ENCODE assay signal across 22 cellular contexts in the genomic region with DNA sequence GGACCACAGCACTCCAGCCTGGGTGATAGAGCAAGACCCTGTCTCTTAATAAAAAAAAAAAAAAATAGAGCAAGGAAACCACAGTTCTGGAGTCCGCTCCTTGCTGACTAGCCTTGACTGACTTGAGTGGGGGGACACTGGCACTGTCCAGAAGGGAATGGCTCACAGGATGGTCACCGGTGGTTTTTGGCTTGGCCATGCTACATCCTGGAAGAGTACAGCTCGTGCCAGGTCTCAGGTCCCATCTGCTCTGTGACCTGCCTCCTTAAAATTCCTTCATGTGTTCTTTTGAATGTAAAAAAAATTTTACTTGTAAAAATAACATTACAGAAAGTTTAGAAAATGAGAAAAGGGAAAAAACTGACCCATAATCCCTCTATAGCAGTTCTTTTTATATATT.
"Had no signal": no experiment of that assay in that cellular context is flagged by ENCODE, and none has a peak within 500 bp of the region (broad histone marks: within the 10 kb centered on the region; RNA-seq: fewer than 3 reads in every experiment).

No MANE protein-coding gene starts in this region.

- H3K9me3 ChIP-seq: esophagus squamous epithelium, gastrocnemius medialis, left ventricle myocardium inferior, tibial nerve, uterus had no signal

- H3K4me2 ChIP-seq: neural progenitor cell had no signal

- H3K9ac ChIP-seq: neural progenitor cell had no signal

- DNase-seq: activated CD4-positive, alpha-beta memory T cell treated with anti-CD3 and anti-CD28 coated beads, Interleukin-2, amount 10 ng/mL, durations not matched to agents 7 days and 5 days; activated CD4-positive, alpha-beta T cell treated with anti-CD3 and anti-CD28 coated beads, Interleukin-2, amount 10 ng/mL, durations not matched to agents 24 days and 14 days; activated CD8-positive, alpha-beta memory T cell treated with anti-CD3 and anti-CD28 coated beads, Interleukin-2, amount 50 U/mL, for 48 hours; activated naive CD8-positive, alpha-beta T cell treated with anti-CD3 and anti-CD28 coated beads, Interleukin-2, amount 50 U/mL, for 24 hours; activated T-cell treated with anti-CD3 and anti-CD28 coated beads, Interleukin-2, amount 50 U/mL, for 4 hours; amygdala; effector CD8-positive, alpha-beta T cell; esophagus squamous epithelium; gastrocnemius medialis; glutamatergic neuron; left ventricle myocardium inferior; naive thymus-derived CD8-positive, alpha-beta T cell; right cardiac atrium; stimulated activated naive CD4-positive, alpha-beta T cell; T-helper 1 cell; uterus; WERI-Rb-1 had no signal

- H2AFZ ChIP-seq: neural progenitor cell had no signal

- H3K36me3 ChIP-seq: neural progenitor cell, uterus had no signal

- H3K4me3 ChIP-seq: esophagus squamous epithelium, gastrocnemius medialis, left ventricle myocardium inferior, lung, neural progenitor cell, tibial nerve, uterus had no signal

- H3K27me3 ChIP-seq: esophagus squamous epithelium, gastrocnemius medialis, tibial nerve, uterus had no signal

- ATAC-seq: activated CD4-positive, CD25-positive, alpha-beta regulatory T cell treated with anti-CD3 and anti-CD28 coated beads, Interleukin-2, amount 50 U/mL, for 24 hours; activated naive CD8-positive, alpha-beta T cell treated with anti-CD3 and anti-CD28 coated beads, Interleukin-2, amount 50 U/mL, for 24 hours; activated T-cell treated with anti-CD3 and anti-CD28 coated beads, Interleukin-2, amount 50 U/mL, for 4 hours; gastrocnemius medialis; naive thymus-derived CD8-positive, alpha-beta T cell; right cardiac atrium had no signal

- H3K27ac ChIP-seq: epithelial cell of prostate, esophagus squamous epithelium, gastrocnemius medialis, left ventricle myocardium inferior, neural progenitor cell, tibial nerve, uterus, WERI-Rb-1 had no signal

- H3K4me1 ChIP-seq: neural progenitor cell, uterus had no signal
